Comparison of ENCODE assay signal across 28 cellular contexts in genomic region chr1:81050390-81050789, GRCh38.
"Had no signal": no experiment of that assay in that cellular context is flagged by ENCODE, and none has a peak within 500 bp of the region (broad histone marks: within the 10 kb centered on the region; RNA-seq: fewer than 3 reads in every experiment).

No MANE protein-coding gene starts in this region.

- H3K27ac ChIP-seq: colonic mucosa, coronary artery, dorsolateral prefrontal cortex, epithelial cell of prostate, esophagus muscularis mucosa, esophagus squamous epithelium, foreskin keratinocyte, gastrocnemius medialis, gastroesophageal sphincter, heart left ventricle, heart right ventricle had no signal

- H3K36me3 ChIP-seq: colonic mucosa, esophagus muscularis mucosa, esophagus squamous epithelium, gastrocnemius medialis, gastroesophageal sphincter, heart left ventricle, heart right ventricle had no signal

- DNase-seq: colonic mucosa; cortex of kidney; dermis blood vessel endothelial cell; dorsolateral prefrontal cortex; effector CD4-positive, alpha-beta T cell; effector CD8-positive, alpha-beta T cell; effector memory CD4-positive, alpha-beta T cell; effector memory CD8-positive, alpha-beta T cell; endodermal cell; erythroblast; esophagus squamous epithelium; foreskin fibroblast; foreskin keratinocyte; foreskin melanocyte; gastrocnemius medialis; glutamatergic neuron; head of caudate nucleus; heart left ventricle; heart right ventricle had no signal

- FAIRE-seq: colon, endometrium, endothelial cell of umbilical vein, frontal cortex had no signal

- ATAC-seq: effector memory CD8-positive, alpha-beta T cell; esophagus mucosa; foreskin keratinocyte; gastrocnemius medialis; gastroesophageal sphincter; heart left ventricle; heart right ventricle had no signal

- H3K4me3 ChIP-seq: colonic mucosa, coronary artery, dorsolateral prefrontal cortex, esophagus muscularis mucosa, esophagus squamous epithelium, gastrocnemius medialis, gastroesophageal sphincter, heart left ventricle, heart right ventricle had no signal

- H3K4me1 ChIP-seq: colonic mucosa, esophagus muscularis mucosa, esophagus squamous epithelium, foreskin keratinocyte, gastrocnemius medialis, gastroesophageal sphincter, heart left ventricle, heart right ventricle had no signal

- H3K27me3 ChIP-seq: colonic mucosa, esophagus muscularis mucosa, esophagus squamous epithelium, foreskin keratinocyte, gastrocnemius medialis, gastroesophageal sphincter, heart left ventricle had no signal

- H3K9me3 ChIP-seq: colonic mucosa, esophagus muscularis mucosa, esophagus squamous epithelium, gastrocnemius medialis, gastroesophageal sphincter, heart left ventricle, heart right ventricle had no signal
